9 cellular contexts compared by ENCODE assay signal in genomic region chr15:90553248-90553745, GRCh38. TPM values are rescaled to one million over a fixed set of nuclear protein-coding genes. Genes with fewer than 3 reads are reported as not detected.
DNase-seq lines count a peak whose midpoint lies in the region; ATAC-seq and TF ChIP-seq lines count a peak whose summit lies in the region.
"Had no signal": no experiment of that assay in that cellular context is flagged by ENCODE, and none has a peak within 500 bp of the region (broad histone marks: within the 10 kb centered on the region; RNA-seq: fewer than 3 reads in every experiment).

No MANE protein-coding gene starts in this region.

- peaks cover 58% of the 10 kb centered on the region for H3K36me3 Mint-ChIP-seq in T-helper 2 cell treated with Interferon-gamma antibody and Interleukin-4, amounts not matched to agents 5 μg/mL and 100 μg/mL, for 36 hours (ENCODE audit: low read depth)

- TF ChIP-seq EP300 in sigmoid colon (IDR thresholded peaks at IDR 0.05), result no peak

- no peak for ATAC-seq in HG03139 (IDR thresholded peaks at IDR 0.05; ENCODE audit: unreplicated experiment)
- no peak for ATAC-seq in GM18502 (IDR thresholded peaks at IDR 0.05; ENCODE audit: poor library complexity, unreplicated experiment)
- ATAC-seq: Panc1 had no signal

- intact Hi-C loops in sigmoid colon (cut with DNase I), result no loop called here

- H3K27ac Mint-ChIP-seq in T-helper 2 cell treated with Interferon-gamma antibody and Interleukin-4, amounts not matched to agents 5 μg/mL and 100 μg/mL, for 36 hours, result no peak overlapping the region

- H3K27me3 Mint-ChIP-seq in T-helper 2 cell treated with Interferon-gamma antibody and Interleukin-4, amounts not matched to agents 5 μg/mL and 100 μg/mL, for 36 hours (ENCODE audit: low read depth), result no peaks in the 10 kb centered on the region

- H3K4me1 Mint-ChIP-seq in T-helper 2 cell treated with Interferon-gamma antibody and Interleukin-4, amounts not matched to agents 5 μg/mL and 100 μg/mL, for 36 hours (ENCODE audit: low read depth), result peaks cover 39% of the 10 kb centered on the region

- peak overlapping the region; percentile 68 for H3K9ac ChIP-seq in SK-N-MC (ENCODE audit: insufficient read length)

- H3K9me3 ChIP-seq in SK-N-MC (ENCODE audit: low read depth, low read length) (no peaks in the 10 kb centered on the region), sigmoid colon (no peaks in the 10 kb centered on the region)

- no peaks in the 10 kb centered on the region for H3K27me3 ChIP-seq in sigmoid colon

- H3K27ac ChIP-seq in SK-N-MC, result peak overlapping the region; percentile 97
- peak overlapping the region; percentile 60 to 76 (median 67) for H3K27ac ChIP-seq in sigmoid colon

- WGBS in sigmoid colon, 2 donors, result 72 to 81% methylated on average over 7 of the region's 7 CpGs

- TF ChIP-seq CTCF in AG10803 (conservative IDR thresholded peaks at IDR 0.05; ENCODE audit: low read length) (no peak), sigmoid colon (IDR thresholded peaks at IDR 0.05) (no peak)

- no peak overlapping the region for H3K4me3 Mint-ChIP-seq in T-helper 2 cell treated with Interferon-gamma antibody and Interleukin-4, amounts not matched to agents 5 μg/mL and 100 μg/mL, for 36 hours

- no peak for TF ChIP-seq POLR2A in sigmoid colon (IDR thresholded peaks at IDR 0.05)

- H3K36me3 ChIP-seq in SK-N-MC (ENCODE audit: insufficient read depth, low read length) (0 out of 2 replicates have a peak, but pooled peaks cover 4% of the 10 kb centered on the region), sigmoid colon (peaks cover 0 to 6% (median 0%) of the 10 kb centered on the region in 4 donors)

- DNase-seq in AG10803 (ENCODE audit: low read depth) (peak; percentile 95), SK-N-MC (ENCODE audit: low read depth, low spot score) (peak; percentile 93), foreskin melanocyte (peak; percentile 19), sigmoid colon (no peak), OCI-M2 (lab: John Stamatoyannopoulos, UW; ENCODE audit: unreplicated experiment) (no peak)
- no peak for DNase-seq in T-helper 2 cell treated with Interferon-gamma antibody and Interleukin-4, amounts not matched to agents 5 μg/mL and 100 μg/mL, for 36 hours (ENCODE audit: low spot score)

- no peaks in the 10 kb centered on the region for H3K9me3 Mint-ChIP-seq in T-helper 2 cell treated with Interferon-gamma antibody and Interleukin-4, amounts not matched to agents 5 μg/mL and 100 μg/mL, for 36 hours

- H3K4me3 ChIP-seq in AG10803 (ENCODE audit: low read length) (peak overlapping the region; percentile 3; the same call in 1 of the 2 replicates), SK-N-MC (peak overlapping the region; percentile 70), sigmoid colon (no peak overlapping the region)

- peaks cover 0 to 61% (median 51%) of the 10 kb centered on the region in 4 donors for H3K4me1 ChIP-seq in sigmoid colon

RNA-seq across cellular contexts. Expression of gene CRTC3, which starts 23.6 kb away (rescaled TPM):
- 10 to 100 TPM; 27.6 to 64.0 (median 35.7) TPM for total RNA-seq in sigmoid colon
- polyA plus RNA-seq in sigmoid colon, result 10 to 100 TPM in 1 of 3 donors, 1 to 10 TPM in 2; 5.4 to 20.0 (median 6.2) TPM

Comparison
In these comparisons a context has a peak if more than half of its experiments do, and no peak if none do; other contexts are left out.
1. DNase-seq: peak in AG10803 (single experiment), SK-N-MC (single experiment) and foreskin melanocyte (single experiment); none in sigmoid colon (single experiment), T-helper 2 cell treated with Interferon-gamma antibody and Interleukin-4, amounts not matched to agents 5 μg/mL and 100 μg/mL, for 36 hours (single experiment) and OCI-M2 (single experiment).
2. H3K4me3 ChIP-seq: peak in AG10803 (single experiment) and SK-N-MC (single experiment); none in sigmoid colon (0 of 4).